17 cellular contexts compared by ENCODE assay signal in genomic region chr11:1639102-1639620, GRCh38. TPM values are rescaled to one million over a fixed set of nuclear protein-coding genes. Genes with fewer than 3 reads are reported as not detected.
DNase-seq lines count a peak whose midpoint lies in the region; ATAC-seq and TF ChIP-seq lines count a peak whose summit lies in the region.
"Had no signal": no experiment of that assay in that cellular context is flagged by ENCODE, and none has a peak within 500 bp of the region (broad histone marks: within the 10 kb centered on the region; RNA-seq: fewer than 3 reads in every experiment).

No MANE protein-coding gene starts in this region.

- ATAC-seq in heart left ventricle: peak; percentile 25 to 88 (median 71)
- no peak for ATAC-seq in left lobe of liver
- ATAC-seq: stimulated activated memory B cell treated with anti-CD40 and anti-IgM and Interleukin-4, amounts not matched to agents 10 μg/mL and 1 μg/mL and 100 μg/mL, for 72 hours had no signal

- no peaks in the 10 kb centered on the region for H3K4me1 Mint-ChIP-seq in CD14-positive monocyte
- H3K4me1 Mint-ChIP-seq: activated naive CD8-positive, alpha-beta T cell treated with anti-CD3 and anti-CD28 coated beads for 36 hours; mesothelial cell of epicardium; stimulated activated memory B cell treated with anti-CD40 and anti-IgM and Interleukin-4, amounts not matched to agents 10 μg/mL and 1 μg/mL and 100 μg/mL, for 72 hours had no signal

- DNase-seq in BE2C (peak; percentile 75), NCI-H1436 (lab: John Stamatoyannopoulos, UW) (peak; percentile 84), NCI-H69 (lab: John Stamatoyannopoulos, UW) (peak; percentile 98), heart left ventricle (peak in 4 of 5 donors; percentile 60 to 75 (median 68)), CD14-positive monocyte (ENCODE audit: low spot score) (no peak), left lobe of liver (ENCODE audit: low spot score) (no peak)
- no peak for DNase-seq in stimulated activated CD4-positive, alpha-beta T cell treated with anti-CD3 and anti-CD28 coated beads, Interleukin-15, amount 100 ng/mL, for 24 hours
- no peak for DNase-seq in effector CD4-positive, alpha-beta T cell
- DNase-seq: activated naive CD8-positive, alpha-beta T cell treated with anti-CD3 and anti-CD28 coated beads for 36 hours; stimulated activated CD4-positive, alpha-beta T cell treated with anti-CD3 and anti-CD28 coated beads, Interleukin-2, amount 100 ng/mL, for 24 hours had no signal

- no peak overlapping the region for H3K4me3 Mint-ChIP-seq in CD14-positive monocyte
- H3K4me3 Mint-ChIP-seq: activated naive CD8-positive, alpha-beta T cell treated with anti-CD3 and anti-CD28 coated beads for 36 hours; mesothelial cell of epicardium; stimulated activated memory B cell treated with anti-CD40 and anti-IgM and Interleukin-4, amounts not matched to agents 10 μg/mL and 1 μg/mL and 100 μg/mL, for 72 hours; T-helper 2 cell treated with Interferon-gamma antibody and Interleukin-4, amounts not matched to agents 5 μg/mL and 100 μg/mL, for 36 hours had no signal

- H3K9me3 ChIP-seq in BE2C (no peaks in the 10 kb centered on the region), heart left ventricle (no peaks in the 10 kb centered on the region)

- no peak overlapping the region for H3K27ac Mint-ChIP-seq in CD14-positive monocyte
- H3K27ac Mint-ChIP-seq: activated naive CD8-positive, alpha-beta T cell treated with anti-CD3 and anti-CD28 coated beads for 36 hours; mesothelial cell of epicardium; stimulated activated memory B cell treated with anti-CD40 and anti-IgM and Interleukin-4, amounts not matched to agents 10 μg/mL and 1 μg/mL and 100 μg/mL, for 72 hours; T-helper 2 cell treated with Interferon-gamma antibody and Interleukin-4, amounts not matched to agents 5 μg/mL and 100 μg/mL, for 36 hours had no signal

- no peaks in the 10 kb centered on the region for H3K36me3 ChIP-seq in BE2C
- no peaks in the 10 kb centered on the region for H3K36me3 ChIP-seq in heart left ventricle

- H3K27me3 ChIP-seq in BE2C (no peaks in the 10 kb centered on the region), heart left ventricle (peaks cover 0 to 16% (median 0%) of the 10 kb centered on the region in 9 donors)

- TF ChIP-seq CTCF in BE2C (IDR thresholded peaks at IDR 0.05; ENCODE audit: low read depth, low read length): no peak
- no peak for TF ChIP-seq CTCF in heart left ventricle (IDR thresholded peaks at IDR 0.05)
- TF ChIP-seq CTCF in CD14-positive monocyte (IDR thresholded peaks at IDR 0.05): no peak

- intact Hi-C loops in heart left ventricle (cut with DNase I): loop anchor here in 2 of 10 donors (10.0 kb wide), 1 partner anchor 94 kb away; no protein-coding TSS in a partner anchor
- intact Hi-C loops in CD14-positive monocyte (cut with micrococcal nuclease): no loop called here

- H3K27me3 Mint-ChIP-seq in CD14-positive monocyte (ENCODE audit: low read depth in 3 of 3): peaks cover 7 to 31% (median 24%) of the 10 kb centered on the region in 3 donors

- H3K4me1 ChIP-seq in BE2C (peaks cover 7% of the 10 kb centered on the region), heart left ventricle (peaks cover 0 to 20% (median 7%) of the 10 kb centered on the region in 12 donors)

- H3K27ac ChIP-seq in heart left ventricle: peak overlapping the region in 6 of 12 donors; percentile 22 to 76 (median 68)
- H3K27ac ChIP-seq: parathyroid adenoma had no signal

- no peaks in the 10 kb centered on the region for H3K9me3 Mint-ChIP-seq in CD14-positive monocyte
- H3K9me3 Mint-ChIP-seq: activated naive CD8-positive, alpha-beta T cell treated with anti-CD3 and anti-CD28 coated beads for 36 hours; mesothelial cell of epicardium; stimulated activated memory B cell treated with anti-CD40 and anti-IgM and Interleukin-4, amounts not matched to agents 10 μg/mL and 1 μg/mL and 100 μg/mL, for 72 hours; T-helper 2 cell treated with Interferon-gamma antibody and Interleukin-4, amounts not matched to agents 5 μg/mL and 100 μg/mL, for 36 hours had no signal

- H3K4me3 ChIP-seq in BE2C (ENCODE audit: low read depth, low read length): peak overlapping the region; percentile 26
- peak overlapping the region in 4 of 12 donors; percentile 14 to 25 (median 19) for H3K4me3 ChIP-seq in heart left ventricle

- WGBS in heart left ventricle, 4 donors: 49 to 72% (median 54%) methylated on average over 14 to 18 of the region's 18 CpGs

- TF ChIP-seq POLR2A in heart left ventricle (IDR thresholded peaks at IDR 0.05): no peak

- H3K36me3 Mint-ChIP-seq in CD14-positive monocyte: no peaks in the 10 kb centered on the region
- H3K36me3 Mint-ChIP-seq: activated naive CD8-positive, alpha-beta T cell treated with anti-CD3 and anti-CD28 coated beads for 36 hours; mesothelial cell of epicardium; stimulated activated memory B cell treated with anti-CD40 and anti-IgM and Interleukin-4, amounts not matched to agents 10 μg/mL and 1 μg/mL and 100 μg/mL, for 72 hours had no signal

RNA-seq across cellular contexts. Expression of gene KRTAP5-5, which starts 9.6 kb away (rescaled TPM):
- polyA plus RNA-seq in BE2C (2012; ENCODE audit: insufficient read depth, insufficient read length, low read depth): not detected
- total RNA-seq in heart left ventricle: not detected
- polyA plus RNA-seq in heart left ventricle: not detected
- polyA plus RNA-seq in CD14-positive monocyte: not detected
- total RNA-seq in left lobe of liver: not detected
- total RNA-seq: activated naive CD8-positive, alpha-beta T cell treated with anti-CD3 and anti-CD28 coated beads for 36 hours; Daoy; mesothelial cell of epicardium had no signal
- polyA plus RNA-seq: AG04450, esophagus had no signal

RNA-seq across cellular contexts. Expression of gene KRTAP5-4, which starts 17.2 kb away (rescaled TPM):
- not detected for polyA plus RNA-seq in BE2C (2012; ENCODE audit: insufficient read depth, insufficient read length, low read depth)
- total RNA-seq in heart left ventricle: not detected
- polyA plus RNA-seq in heart left ventricle: not detected
- polyA plus RNA-seq in CD14-positive monocyte: not detected
- not detected for total RNA-seq in left lobe of liver
- total RNA-seq: activated naive CD8-positive, alpha-beta T cell treated with anti-CD3 and anti-CD28 coated beads for 36 hours; Daoy; mesothelial cell of epicardium had no signal
- polyA plus RNA-seq: AG04450, esophagus had no signal

RNA-seq across cellular contexts. Expression of gene KRTAP5-3, which starts 30.9 kb away (rescaled TPM):
- not detected for polyA plus RNA-seq in BE2C (2012; ENCODE audit: insufficient read depth, insufficient read length, low read depth)
- total RNA-seq in heart left ventricle (not detected), left lobe of liver (not detected)
- polyA plus RNA-seq in heart left ventricle (not detected), CD14-positive monocyte (not detected)
- total RNA-seq: activated naive CD8-positive, alpha-beta T cell treated with anti-CD3 and anti-CD28 coated beads for 36 hours; Daoy; mesothelial cell of epicardium had no signal
- polyA plus RNA-seq: AG04450, esophagus had no signal

RNA-seq across cellular contexts. Expression of gene KRTAP5-2, which starts 41.1 kb away (rescaled TPM):
- polyA plus RNA-seq in BE2C (2012; ENCODE audit: insufficient read depth, insufficient read length, low read depth): not detected
- not detected for total RNA-seq in heart left ventricle
- polyA plus RNA-seq in heart left ventricle: not detected
- polyA plus RNA-seq in CD14-positive monocyte: not detected
- not detected for total RNA-seq in left lobe of liver
- total RNA-seq: activated naive CD8-positive, alpha-beta T cell treated with anti-CD3 and anti-CD28 coated beads for 36 hours; Daoy; mesothelial cell of epicardium had no signal
- polyA plus RNA-seq: AG04450, esophagus had no signal

RNA-seq across cellular contexts. Expression of gene KRTAP5-1, which starts 54.1 kb away (rescaled TPM):
- polyA plus RNA-seq in BE2C (2012; ENCODE audit: insufficient read depth, insufficient read length, low read depth): not detected
- total RNA-seq in heart left ventricle (not detected), left lobe of liver (not detected)
- polyA plus RNA-seq in heart left ventricle (not detected), CD14-positive monocyte (not detected)
- total RNA-seq: activated naive CD8-positive, alpha-beta T cell treated with anti-CD3 and anti-CD28 coated beads for 36 hours; Daoy; mesothelial cell of epicardium had no signal
- polyA plus RNA-seq: AG04450, esophagus had no signal

Comparison
In these comparisons a context has a peak if more than half of its experiments do, and no peak if none do; other contexts are left out.
1. DNase-seq: peak in BE2C (single experiment), NCI-H1436 (single experiment), NCI-H69 (single experiment) and heart left ventricle (4 of 5); none in CD14-positive monocyte (single experiment), stimulated activated CD4-positive, alpha-beta T cell treated with anti-CD3 and anti-CD28 coated beads, Interleukin-15, amount 100 ng/mL, for 24 hours (single experiment), left lobe of liver (single experiment) and effector CD4-positive, alpha-beta T cell (single experiment).